ENCODE assay signal across 12 cellular contexts in genomic region chr14:94388027-94388895, GRCh38. TPM values are rescaled to one million over a fixed set of nuclear protein-coding genes. Genes with fewer than 3 reads are reported as not detected.
DNase-seq lines count a peak whose midpoint lies in the region; ATAC-seq and TF ChIP-seq lines count a peak whose summit lies in the region.
"Had no signal": no experiment of that assay in that cellular context is flagged by ENCODE, and none has a peak within 500 bp of the region (broad histone marks: within the 10 kb centered on the region; RNA-seq: fewer than 3 reads in every experiment).

Gene SERPINA1, minus strand, starts transcription at chr14:94388602. Its CDS starts 5,365 bp downstream, at chr14:94383237.

- H3K4me3 ChIP-seq in Peyer's patch (peak within 1 kb of the TSS in 3 of 4 donors; percentile 5 to 49 (median 43)), epithelial cell of esophagus (ENCODE audit: low read length) (no peak within 1 kb of the TSS)

- no peaks in the 10 kb centered on the region for H3K9me3 ChIP-seq in Peyer's patch
- H3K9me3 ChIP-seq: heart right ventricle had no signal

- peak within 1 kb of the TSS in 3 of 4 donors; percentile 35 to 87 (median 82) for H3K27ac ChIP-seq in Peyer's patch
- H3K27ac ChIP-seq: C4-2B had no signal

- no peaks in the 10 kb centered on the region for H3K36me3 ChIP-seq in Peyer's patch
- H3K36me3 ChIP-seq: heart right ventricle had no signal

- no peak for TF ChIP-seq POLR2A in Peyer's patch (IDR thresholded peaks at IDR 0.05)

- ATAC-seq in GM19395 (IDR thresholded peaks at IDR 0.05; ENCODE audit: unreplicated experiment) (no peak), HG03108 (IDR thresholded peaks at IDR 0.05; ENCODE audit: unreplicated experiment) (no peak)
- ATAC-seq: heart right ventricle had no signal

- DNase-seq in ELR (ENCODE audit: low read depth) (peak; percentile 83), Peyer's patch (peak in 2 of 3 donors; percentile 80 to 82), epithelial cell of esophagus (ENCODE audit: low read depth) (peak; percentile 89), posterior vena cava (ENCODE audit: low spot score) (no peak), occipital lobe (lab: John Stamatoyannopoulos, UW) (no peak), NCI-H2171 treated with DMSO at 0.1 percent for 48 hours (lab: John Stamatoyannopoulos, UW) (no peak)
- DNase-seq: heart right ventricle; stimulated activated naive B cell treated with anti-CD40 and anti-IgM and Interleukin-4, amounts not matched to agents 10 μg/mL and 1 μg/mL and 100 μg/mL, for 72 hours had no signal

- peaks cover 0 to 52% (median 0%) of the 10 kb centered on the region in 4 donors for H3K4me1 ChIP-seq in Peyer's patch

- intact Hi-C loops in posterior vena cava (cut with DNase I), result no loop called here

- no peaks in the 10 kb centered on the region for H3K27me3 ChIP-seq in Peyer's patch

- TF ChIP-seq CTCF in Peyer's patch (IDR thresholded peaks at IDR 0.05) (no peak), epithelial cell of esophagus (IDR thresholded peaks at IDR 0.05; ENCODE audit: insufficient read depth, low read depth, low read length, missing control alignments) (no peak)

RNA-seq across cellular contexts. Expression of gene SERPINA1, which starts in this region (rescaled TPM):
- total RNA-seq in Peyer's patch (1,000 to 10,000 TPM in 1 of 4 donors, 100 to 1,000 TPM in 3; 102 to 1,757 (median 637) TPM), posterior vena cava (10 to 100 TPM; 10.3 to 34.5 TPM), occipital lobe (1.4 TPM)
- total RNA-seq: myocyte had no signal

Comparison
In these comparisons a context has a peak if more than half of its experiments do, and no peak if none do; other contexts are left out.
1. DNase-seq: peak in ELR (single experiment), Peyer's patch (2 of 3) and epithelial cell of esophagus (single experiment); none in posterior vena cava (single experiment), occipital lobe (single experiment) and NCI-H2171 treated with DMSO at 0.1 percent for 48 hours (single experiment).